15 cellular contexts compared by ENCODE assay signal in the genomic region with DNA sequence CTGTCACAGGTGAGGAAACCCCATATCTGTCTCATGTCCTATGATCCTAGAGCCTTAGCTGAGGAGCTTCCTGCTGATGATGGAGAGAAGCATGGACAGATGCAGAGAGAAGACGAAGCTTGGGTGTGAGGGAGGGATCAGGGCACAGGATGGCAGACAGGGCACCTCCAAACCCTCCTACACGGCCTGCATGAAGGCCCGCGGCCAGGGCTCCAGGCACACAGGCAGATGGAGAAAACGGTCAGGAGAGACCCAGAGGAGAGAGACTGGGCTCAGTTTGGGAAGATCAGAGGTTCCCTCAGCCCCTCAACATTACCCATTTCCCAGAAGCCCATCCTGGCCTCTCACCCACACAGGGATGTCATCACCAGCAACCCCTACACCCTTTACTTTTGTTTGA. TPM values are rescaled to one million over a fixed set of nuclear protein-coding genes. Genes with fewer than 3 reads are reported as not detected.
"Had no signal": no experiment of that assay in that cellular context is flagged by ENCODE, and none has a peak within 500 bp of the region (broad histone marks: within the 10 kb centered on the region; RNA-seq: fewer than 3 reads in every experiment).

No MANE protein-coding gene starts in this region.

RNA-seq across cellular contexts. Expression of gene KIR2DL3, which starts 5.8 kb away (rescaled TPM):
- total RNA-seq: activated B cell treated with CpG ODN at 0.5 μM for 24 hours; activated CD4-positive, alpha-beta memory T cell treated with anti-CD3 and anti-CD28 coated beads for 36 hours; activated CD4-positive, alpha-beta memory T cell treated with anti-CD3 and anti-CD28 coated beads, Interleukin-2, amount 10 ng/mL, durations not matched to agents 7 days and 5 days; activated CD4-positive, alpha-beta T cell treated with anti-CD3 and anti-CD28 coated beads for 36 hours; activated CD4-positive, alpha-beta T cell treated with anti-CD3 and anti-CD28 coated beads, Interleukin-2, amount 10 ng/mL, durations not matched to agents 24 days and 14 days; activated CD4-positive, alpha-beta T cell treated with anti-CD3 and anti-CD28 coated beads, Interleukin-2, amount 10 ng/mL, durations not matched to agents 7 days and 5 days; activated CD8-positive, alpha-beta T cell treated with anti-CD3 and anti-CD28 coated beads for 36 hours; T-helper 1 cell treated with Interleukin-12 subunit alpha and Interleukin-12 subunit beta and Interleukin-4 antibody, amounts not matched to agents 30 ng/mL and 1 ng/mL, for 36 hours; T-helper 17 cell; WTC11 had no signal

RNA-seq across cellular contexts. Expression of gene KIR3DL3, which starts 19.8 kb away (rescaled TPM):
- total RNA-seq: activated B cell treated with CpG ODN at 0.5 μM for 24 hours; activated CD4-positive, alpha-beta memory T cell treated with anti-CD3 and anti-CD28 coated beads for 36 hours; activated CD4-positive, alpha-beta memory T cell treated with anti-CD3 and anti-CD28 coated beads, Interleukin-2, amount 10 ng/mL, durations not matched to agents 7 days and 5 days; activated CD4-positive, alpha-beta T cell treated with anti-CD3 and anti-CD28 coated beads for 36 hours; activated CD4-positive, alpha-beta T cell treated with anti-CD3 and anti-CD28 coated beads, Interleukin-2, amount 10 ng/mL, durations not matched to agents 24 days and 14 days; activated CD4-positive, alpha-beta T cell treated with anti-CD3 and anti-CD28 coated beads, Interleukin-2, amount 10 ng/mL, durations not matched to agents 7 days and 5 days; activated CD8-positive, alpha-beta memory T cell treated with anti-CD3 and anti-CD28 coated beads for 36 hours; activated CD8-positive, alpha-beta memory T cell treated with anti-CD3 and anti-CD28 coated beads, Interleukin-2, amount 10 ng/mL, durations not matched to agents 7 days and 5 days; activated CD8-positive, alpha-beta T cell treated with anti-CD3 and anti-CD28 coated beads for 36 hours; T-cell; T-helper 1 cell treated with Interleukin-12 subunit alpha and Interleukin-12 subunit beta and Interleukin-4 antibody, amounts not matched to agents 30 ng/mL and 1 ng/mL, for 36 hours; T-helper 17 cell; T-helper 2 cell treated with Interferon-gamma antibody and Interleukin-4, amounts not matched to agents 100 ng/mL and 5 ng/mL, for 36 hours; WTC11 had no signal

RNA-seq across cellular contexts. Expression of gene KIR2DL1, which starts 25.5 kb away (rescaled TPM):
- total RNA-seq: activated B cell treated with CpG ODN at 0.5 μM for 24 hours; activated CD4-positive, alpha-beta memory T cell treated with anti-CD3 and anti-CD28 coated beads for 36 hours; activated CD4-positive, alpha-beta memory T cell treated with anti-CD3 and anti-CD28 coated beads, Interleukin-2, amount 10 ng/mL, durations not matched to agents 7 days and 5 days; activated CD4-positive, alpha-beta T cell treated with anti-CD3 and anti-CD28 coated beads for 36 hours; activated CD4-positive, alpha-beta T cell treated with anti-CD3 and anti-CD28 coated beads, Interleukin-2, amount 10 ng/mL, durations not matched to agents 24 days and 14 days; activated CD4-positive, alpha-beta T cell treated with anti-CD3 and anti-CD28 coated beads, Interleukin-2, amount 10 ng/mL, durations not matched to agents 7 days and 5 days; activated CD8-positive, alpha-beta T cell treated with anti-CD3 and anti-CD28 coated beads for 36 hours; activated CD8-positive, alpha-beta T cell treated with anti-CD3 and anti-CD28 coated beads, Interleukin-2, amount 10 ng/mL, durations not matched to agents 7 days and 5 days; T-helper 1 cell treated with Interleukin-12 subunit alpha and Interleukin-12 subunit beta and Interleukin-4 antibody, amounts not matched to agents 30 ng/mL and 1 ng/mL, for 36 hours; T-helper 17 cell; T-helper 2 cell treated with Interferon-gamma antibody and Interleukin-4, amounts not matched to agents 100 ng/mL and 5 ng/mL, for 36 hours; WTC11 had no signal

RNA-seq across cellular contexts. Expression of gene KIR2DL4, which starts 59.3 kb away (rescaled TPM):
- total RNA-seq: activated B cell treated with CpG ODN at 0.5 μM for 24 hours; activated CD4-positive, alpha-beta memory T cell treated with anti-CD3 and anti-CD28 coated beads for 36 hours; activated CD4-positive, alpha-beta memory T cell treated with anti-CD3 and anti-CD28 coated beads, Interleukin-2, amount 10 ng/mL, durations not matched to agents 7 days and 5 days; activated CD4-positive, alpha-beta T cell treated with anti-CD3 and anti-CD28 coated beads for 36 hours; activated CD4-positive, alpha-beta T cell treated with anti-CD3 and anti-CD28 coated beads, Interleukin-2, amount 10 ng/mL, durations not matched to agents 24 days and 14 days; activated CD8-positive, alpha-beta T cell treated with anti-CD3 and anti-CD28 coated beads for 36 hours; activated CD8-positive, alpha-beta T cell treated with anti-CD3 and anti-CD28 coated beads, Interleukin-2, amount 10 ng/mL, durations not matched to agents 7 days and 5 days; T-helper 1 cell treated with Interleukin-12 subunit alpha and Interleukin-12 subunit beta and Interleukin-4 antibody, amounts not matched to agents 30 ng/mL and 1 ng/mL, for 36 hours; T-helper 17 cell; T-helper 2 cell treated with Interferon-gamma antibody and Interleukin-4, amounts not matched to agents 100 ng/mL and 5 ng/mL, for 36 hours; WTC11 had no signal
